Comparison of ENCODE assay signal across 8 cellular contexts in genomic region chr18:23803755-23804154, GRCh38.
"Had no signal": no experiment of that assay in that cellular context is flagged by ENCODE, and none has a peak within 500 bp of the region (broad histone marks: within the 10 kb centered on the region; RNA-seq: fewer than 3 reads in every experiment).

No MANE protein-coding gene starts in this region.

- H3K4me1 Mint-ChIP-seq: IgD-negative memory B cell had no signal

- H3K36me3 Mint-ChIP-seq: IgD-negative memory B cell had no signal

- H3K4me3 Mint-ChIP-seq: HFFc6, IgD-negative memory B cell had no signal

- H3K27ac Mint-ChIP-seq: HFFc6, IgD-negative memory B cell had no signal

- H3K9me3 Mint-ChIP-seq: HFFc6 had no signal

- H2AFZ ChIP-seq: GM23248 had no signal

- H3K4me1 ChIP-seq: HAP-1 had no signal

- H3K9me3 ChIP-seq: HAP-1 had no signal

- H3K27ac ChIP-seq: GM23248 had no signal

- H3K9ac ChIP-seq: GM23248 had no signal

- ATAC-seq: HCT116 had no signal

- H3K4me3 ChIP-seq: GM23248, HAP-1 had no signal

- DNase-seq: GM23248, GOT3, H7, HFFc6, KBM-7 had no signal

- H3K36me3 ChIP-seq: HAP-1 had no signal
